ENCODE assay signal across 30 cellular contexts in the genomic region with DNA sequence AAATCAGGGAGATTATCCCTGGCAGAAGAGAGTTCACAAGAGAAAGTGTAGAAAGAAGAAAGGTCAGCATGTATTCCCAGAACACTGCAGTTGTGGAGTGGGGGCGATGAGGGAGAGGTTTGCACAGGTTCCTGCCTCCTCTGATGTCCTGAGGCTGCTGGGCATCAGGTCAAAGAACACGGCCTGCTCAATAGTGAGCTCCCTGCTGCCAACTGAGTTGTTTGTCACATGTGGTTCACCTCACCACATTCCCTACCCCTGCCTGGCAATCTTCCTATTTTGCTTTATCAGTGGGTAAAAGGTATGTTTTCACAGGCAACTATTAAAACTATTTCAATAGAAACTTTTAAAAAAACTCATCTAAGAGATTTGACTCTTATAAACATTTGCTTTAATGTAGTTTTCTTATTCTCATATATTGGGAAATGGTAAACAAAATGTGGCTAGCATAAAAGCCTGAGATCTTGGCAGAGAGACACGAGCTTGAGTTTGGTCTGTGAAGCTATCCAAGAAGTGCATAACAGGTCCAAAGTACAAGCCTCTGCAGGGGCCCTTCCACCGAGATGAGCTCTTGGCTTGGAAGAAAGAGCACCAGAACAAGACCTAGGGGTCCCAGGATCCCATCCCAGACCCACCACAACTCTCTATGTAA.
"Had no signal": no experiment of that assay in that cellular context is flagged by ENCODE, and none has a peak within 500 bp of the region (broad histone marks: within the 10 kb centered on the region; RNA-seq: fewer than 3 reads in every experiment).

No MANE protein-coding gene starts in this region.

- H3K4me1 Mint-ChIP-seq: activated CD8-positive, alpha-beta memory T cell treated with anti-CD3 and anti-CD28 coated beads, Interleukin-2, amount 10 ng/mL, durations not matched to agents 7 days and 5 days; activated naive CD8-positive, alpha-beta T cell treated with anti-CD3 and anti-CD28 coated beads, Interleukin-2, amount 50 U/mL, for 24 hours; brain; WTC11 had no signal

- H3K4me3 Mint-ChIP-seq: activated CD8-positive, alpha-beta memory T cell treated with anti-CD3 and anti-CD28 coated beads, Interleukin-2, amount 10 ng/mL, durations not matched to agents 7 days and 5 days; activated naive CD8-positive, alpha-beta T cell treated with anti-CD3 and anti-CD28 coated beads, Interleukin-2, amount 50 U/mL, for 24 hours; activated T-cell treated with anti-CD3 and anti-CD28 coated beads, Interleukin-2, amount 50 U/mL, for 24 hours; activated T-helper 1 cell treated with anti-CD3 and anti-CD28 coated beads, Interleukin-12 subunit alpha, Interleukin-12 subunit beta, Interleukin-2, Interleukin-4 antibody, amounts not matched to agents 30 ng/mL and 10 ng/mL and 1 ng/mL, durations not matched to agents 14 hours and 24 hours and 36 hours; brain; T-helper 1 cell treated with Interleukin-12 subunit alpha and Interleukin-12 subunit beta and Interleukin-4 antibody, amounts not matched to agents 30 μg/mL and 1 μg/mL, for 36 hours; WTC11 had no signal

- H3K27me3 Mint-ChIP-seq: brain had no signal

- FAIRE-seq: K562 had no signal

- ATAC-seq: activated CD8-positive, alpha-beta memory T cell treated with anti-CD3 and anti-CD28 coated beads, Interleukin-2, amount 10 ng/mL, durations not matched to agents 7 days and 5 days; activated naive CD4-positive, alpha-beta T cell treated with anti-CD3 and anti-CD28 coated beads, Interleukin-2, amount 50 U/mL, for 72 hours; activated naive CD8-positive, alpha-beta T cell treated with anti-CD3 and anti-CD28 coated beads, Interleukin-2, amount 50 U/mL, for 24 hours; K562; WTC11 had no signal

- H3K27me3 ChIP-seq: ascending aorta, cardiac muscle cell, Peyer's patch, SJSA1 had no signal

- H3K36me3 ChIP-seq: ascending aorta, cardiac muscle cell, Peyer's patch, SJSA1 had no signal

- H3K27ac ChIP-seq: ascending aorta, cardiac muscle cell, Peyer's patch, RWPE1, SJSA1 had no signal

- H3K9me3 ChIP-seq: Peyer's patch, SJSA1 had no signal

- H3K4me3 ChIP-seq: ascending aorta, cardiac muscle cell, K562, Peyer's patch, SJSA1 had no signal

- H3K36me3 Mint-ChIP-seq: activated CD8-positive, alpha-beta memory T cell treated with anti-CD3 and anti-CD28 coated beads, Interleukin-2, amount 10 ng/mL, durations not matched to agents 7 days and 5 days; brain; WTC11 had no signal

- H3K27ac Mint-ChIP-seq: activated CD8-positive, alpha-beta memory T cell treated with anti-CD3 and anti-CD28 coated beads, Interleukin-2, amount 10 ng/mL, durations not matched to agents 7 days and 5 days; activated naive CD4-positive, alpha-beta T cell treated with anti-CD3 and anti-CD28 coated beads, Interleukin-2, amount 50 U/mL, for 72 hours; activated naive CD8-positive, alpha-beta T cell treated with anti-CD3 and anti-CD28 coated beads, Interleukin-2, amount 50 U/mL, for 24 hours; activated T-cell treated with anti-CD3 and anti-CD28 coated beads, Interleukin-2, amount 50 U/mL, for 24 hours; activated T-helper 1 cell treated with anti-CD3 and anti-CD28 coated beads, Interleukin-12 subunit alpha, Interleukin-12 subunit beta, Interleukin-2, Interleukin-4 antibody, amounts not matched to agents 30 ng/mL and 10 ng/mL and 1 ng/mL, durations not matched to agents 14 hours and 24 hours and 36 hours; brain; T-helper 1 cell treated with Interleukin-12 subunit alpha and Interleukin-12 subunit beta and Interleukin-4 antibody, amounts not matched to agents 30 μg/mL and 1 μg/mL, for 36 hours; WTC11 had no signal

- DNase-seq: activated CD4-positive, alpha-beta T cell treated with anti-CD3 and anti-CD28 coated beads for 48 hours; activated CD4-positive, alpha-beta T cell treated with anti-CD3 and anti-CD28 coated beads, Interleukin-2, amount 50 U/mL, for 4 hours; activated CD4-positive, CD25-positive, alpha-beta regulatory T cell treated with anti-CD3 and anti-CD28 coated beads, Interleukin-2, amount 50 U/mL, for 72 hours; activated CD8-positive, alpha-beta memory T cell treated with anti-CD3 and anti-CD28 coated beads, Interleukin-2, amount 10 ng/mL, durations not matched to agents 7 days and 5 days; activated effector memory CD4-positive, alpha-beta T cell treated with anti-CD3 and anti-CD28 coated beads, Interleukin-2, amount 50 U/mL, for 16 hours; activated naive CD4-positive, alpha-beta T cell treated with Interleukin-2 at 50 U/mL for 16 hours; activated naive CD8-positive, alpha-beta T cell treated with anti-CD3 and anti-CD28 coated beads, Interleukin-2, amount 50 U/mL, for 24 hours; activated T-cell treated with anti-CD3 and anti-CD28 coated beads, Interleukin-2, amount 50 U/mL, for 24 hours; amniotic stem cell; Karpas-422; NCI-H1092 treated with DMSO at 0.1 percent for 48 hours; NCI-H1417 treated with DMSO at 0.1 percent for 48 hours; NCI-H1694; NCI-H2029 treated with DMSO at 0.1 percent for 48 hours; NCI-H345; NCI-H510A; NCI-H526 treated with DMSO at 0.1 percent for 48 hours; NCI-H82; Peyer's patch; SHP77 had no signal

- H3K4me1 ChIP-seq: ascending aorta, Peyer's patch, SJSA1 had no signal
